Comparison of ENCODE assay signal across 15 cellular contexts in the genomic region with DNA sequence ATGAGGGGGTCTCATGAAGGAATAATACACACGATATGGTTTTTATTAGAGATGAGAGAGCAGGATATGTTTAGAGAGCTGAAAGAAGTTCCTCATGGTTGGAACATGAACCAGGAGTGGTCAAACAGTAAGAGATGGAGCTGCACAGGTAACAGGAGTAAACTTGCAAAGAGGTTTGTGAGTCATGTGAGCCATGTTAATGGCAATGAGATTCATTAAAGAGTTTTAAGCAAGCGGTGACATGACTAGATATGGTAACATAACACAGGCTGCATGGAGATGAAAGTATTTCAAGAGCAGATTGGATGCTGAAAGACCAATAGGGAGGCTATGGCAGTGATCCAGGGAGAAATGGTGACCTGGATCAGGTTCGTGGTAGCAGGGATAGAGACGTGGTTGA.
DNase-seq lines count a peak whose midpoint lies in the region; TF ChIP-seq lines count a peak whose summit lies in the region.
"Had no signal": no experiment of that assay in that cellular context is flagged by ENCODE, and none has a peak within 500 bp of the region (broad histone marks: within the 10 kb centered on the region; RNA-seq: fewer than 3 reads in every experiment).

No MANE protein-coding gene starts in this region.

- H3K4me3 Mint-ChIP-seq in HFFc6, result no peak overlapping the region
- H3K4me3 Mint-ChIP-seq: CD8-positive, alpha-beta T cell; T-helper 2 cell treated with Interferon-gamma antibody and Interleukin-4, amounts not matched to agents 5 μg/mL and 100 μg/mL, for 36 hours had no signal

- peak overlapping the region; percentile 67 for H3K27ac ChIP-seq in epithelial cell of prostate
- H3K27ac ChIP-seq: PC-9 had no signal

- peak overlapping the region; percentile 98 for H3K27ac Mint-ChIP-seq in HFFc6
- H3K27ac Mint-ChIP-seq: CD8-positive, alpha-beta T cell; T-helper 2 cell treated with Interferon-gamma antibody and Interleukin-4, amounts not matched to agents 5 μg/mL and 100 μg/mL, for 36 hours had no signal

- peaks cover 9% of the 10 kb centered on the region; the same call in 1 of the 2 replicates for H3K36me3 Mint-ChIP-seq in HFFc6 (ENCODE audit: low read depth)
- H3K36me3 Mint-ChIP-seq: CD8-positive, alpha-beta T cell had no signal

- peaks cover 1% of the 10 kb centered on the region; the same call in 1 of the 2 replicates for H3K27me3 Mint-ChIP-seq in HFFc6 (ENCODE audit: insufficient read depth)

- no peak for TF ChIP-seq CTCF in HFFc6 (IDR thresholded peaks at IDR 0.05)

- H3K9me3 Mint-ChIP-seq in HFFc6, result no peaks in the 10 kb centered on the region
- H3K9me3 Mint-ChIP-seq: CD8-positive, alpha-beta T cell; T-helper 2 cell treated with Interferon-gamma antibody and Interleukin-4, amounts not matched to agents 5 μg/mL and 100 μg/mL, for 36 hours had no signal

- DNase-seq in DMS 273 treated with DMSO at 0.1 percent for 48 hours (lab: John Stamatoyannopoulos, UW) (peak; percentile 26), HFFc6 (no peak), NCI-H446 (lab: John Stamatoyannopoulos, UW) (peak; percentile 95 to 96), epithelial cell of prostate (ENCODE audit: low read depth, low spot score) (peak; percentile 74), RPMI8226 (no peak), activated gamma-delta T cell treated with Interleukin-2 at 50 U/mL for 16 hours (no peak)
- DNase-seq in activated naive CD4-positive, alpha-beta T cell treated with anti-CD3 and anti-CD28 coated beads, Interleukin-2, amount 50 U/mL, for 16 hours, result no peak
- DNase-seq: BE2C; CD8-positive, alpha-beta T cell; KG1; NCI-H1048; NCI-H187 treated with DMSO at 0.1 percent for 48 hours; NCI-H748 treated with DMSO at 0.1 percent for 48 hours; PC-9 had no signal

- peaks cover 58% of the 10 kb centered on the region for H3K4me1 Mint-ChIP-seq in HFFc6 (ENCODE audit: low read depth)

Comparison
In these comparisons a context has a peak if more than half of its experiments do, and no peak if none do; other contexts are left out.
1. DNase-seq: peak in DMS 273 treated with DMSO at 0.1 percent for 48 hours (single experiment), NCI-H446 (2 of 2) and epithelial cell of prostate (single experiment); none in HFFc6 (single experiment), activated naive CD4-positive, alpha-beta T cell treated with anti-CD3 and anti-CD28 coated beads, Interleukin-2, amount 50 U/mL, for 16 hours (single experiment), RPMI8226 (single experiment) and activated gamma-delta T cell treated with Interleukin-2 at 50 U/mL for 16 hours (single experiment).